In the genomic region with DNA sequence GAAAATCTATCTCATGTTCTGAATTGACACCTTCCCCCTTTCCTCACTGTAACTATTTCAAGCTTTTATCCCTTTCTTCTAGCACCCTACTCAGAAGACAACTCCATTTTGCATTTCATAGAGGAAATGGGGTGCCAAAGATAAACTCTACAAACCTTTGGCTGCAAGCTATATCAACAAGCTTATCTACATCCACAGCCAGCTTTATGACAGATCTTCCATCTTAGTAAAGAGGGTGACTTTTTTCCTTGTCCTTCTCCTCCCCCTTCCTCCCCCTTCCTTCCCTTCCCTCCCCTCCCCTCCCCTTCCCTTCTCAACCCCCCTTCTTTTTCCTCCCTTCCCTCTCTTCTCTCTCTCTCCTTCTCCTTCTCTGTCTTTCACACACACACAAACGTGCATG, we compare ENCODE assay signal across 34 cellular contexts. TPM values are rescaled to one million over a fixed set of nuclear protein-coding genes. Genes with fewer than 3 reads are reported as not detected.
"Had no signal": no experiment of that assay in that cellular context is flagged by ENCODE, and none has a peak within 500 bp of the region (broad histone marks: within the 10 kb centered on the region; RNA-seq: fewer than 3 reads in every experiment).

No MANE protein-coding gene starts in this region.

- FAIRE-seq: endometrium, endothelial cell of umbilical vein, frontal cortex, TTC549 had no signal

- H3K36me3 ChIP-seq: ascending aorta, breast epithelium, cardiac muscle cell, colonic mucosa, esophagus squamous epithelium had no signal

- H3K4me1 ChIP-seq: ascending aorta, breast epithelium, colonic mucosa, esophagus squamous epithelium had no signal

- H3K4me3 ChIP-seq: ascending aorta, breast epithelium, cardiac muscle cell, colonic mucosa, esophagus squamous epithelium had no signal

- DNase-seq: activated CD4-positive, alpha-beta memory T cell treated with anti-CD3 and anti-CD28 coated beads, Interleukin-2, amount 10 ng/mL, durations not matched to agents 7 days and 5 days; activated CD4-positive, alpha-beta T cell treated with anti-CD3 and anti-CD28 coated beads for 1 hour; activated CD4-positive, alpha-beta T cell treated with anti-CD3 and anti-CD28 coated beads for 4 hours; activated CD4-positive, alpha-beta T cell treated with anti-CD3 and anti-CD28 coated beads, Interleukin-2, amount 10 ng/mL, durations not matched to agents 7 days and 5 days; activated CD4-positive, alpha-beta T cell treated with anti-CD3 and anti-CD28 coated beads, Interleukin-2, amount 50 U/mL, for 4 hours; activated CD8-positive, alpha-beta memory T cell treated with anti-CD3 and anti-CD28 coated beads, Interleukin-2, amount 50 U/mL, for 48 hours; activated gamma-delta T cell; activated naive CD4-positive, alpha-beta T cell; activated naive CD4-positive, alpha-beta T cell treated with anti-CD3 and anti-CD28 coated beads, Interleukin-2, amount 10 ng/mL, durations not matched to agents 7 days and 5 days; activated naive CD8-positive, alpha-beta T cell treated with anti-CD3 and anti-CD28 coated beads, Interleukin-2, amount 10 ng/mL, durations not matched to agents 7 days and 5 days; activated T-cell treated with anti-CD3 and anti-CD28 coated beads for 4 hours; activated T-cell treated with anti-CD3 and anti-CD28 coated beads, Interleukin-2, amount 50 U/mL, for 24 hours; activated T-cell treated with anti-CD3 and anti-CD28 coated beads, Interleukin-2, amount 50 U/mL, for 72 hours; central memory CD4-positive, alpha-beta T cell; cerebellar nuclear complex; colonic mucosa; effector CD8-positive, alpha-beta T cell; esophagus squamous epithelium; head of caudate nucleus; T-helper 2 cell had no signal

- H3K27me3 ChIP-seq: ascending aorta, breast epithelium, cardiac muscle cell, colonic mucosa had no signal

- H3K27ac ChIP-seq: ascending aorta, breast epithelium, colonic mucosa, epithelial cell of prostate, esophagus squamous epithelium, VCaP had no signal

- H3K9me3 ChIP-seq: ascending aorta, breast epithelium, colonic mucosa, esophagus squamous epithelium had no signal

- ATAC-seq: activated naive CD4-positive, alpha-beta T cell treated with anti-CD3 and anti-CD28 coated beads, Interleukin-2, amount 50 U/mL, for 72 hours; activated T-cell treated with anti-CD3 and anti-CD28 coated beads, Interleukin-2, amount 50 U/mL, for 72 hours; WTC11 had no signal

RNA-seq across cellular contexts. Expression of a gene that starts 58.0 kb away (rescaled TPM):
- total RNA-seq: activated CD4-positive, alpha-beta T cell treated with anti-CD3 and anti-CD28 coated beads, Interleukin-2, amount 10 ng/mL, durations not matched to agents 7 days and 5 days; activated naive CD8-positive, alpha-beta T cell treated with anti-CD3 and anti-CD28 coated beads, Interleukin-2, amount 10 ng/mL, durations not matched to agents 7 days and 5 days; ascending aorta; breast epithelium; cardiac muscle cell; colonic mucosa; dermis microvascular lymphatic vessel endothelial cell; endothelial cell of umbilical vein; esophagus squamous epithelium; fibroblast of lung; fibroblast of villous mesenchyme; frontal cortex had no signal
- polyA plus RNA-seq: cardiac muscle cell, endothelial cell of umbilical vein, fibroblast of lung had no signal
